In the genomic region with DNA sequence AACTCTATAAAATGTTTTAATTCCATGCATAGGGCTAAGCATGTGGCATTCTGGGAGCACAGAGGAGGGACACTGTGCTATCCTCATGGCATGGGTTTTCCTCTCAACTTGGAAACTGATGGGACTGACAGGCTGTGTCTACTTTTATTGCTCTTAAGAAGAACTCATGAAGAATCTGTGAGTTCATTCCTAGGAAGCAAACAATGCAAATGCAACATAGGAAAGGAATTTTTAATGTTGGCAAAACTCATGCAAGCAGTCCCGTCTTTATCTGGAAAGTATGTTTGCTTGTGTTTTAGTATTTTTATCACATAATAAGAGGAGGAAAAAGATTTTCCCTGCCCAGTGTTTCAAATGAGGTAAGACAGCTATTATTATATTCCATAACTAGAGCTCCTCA, we compare ENCODE assay signal across 22 cellular contexts.
"Had no signal": no experiment of that assay in that cellular context is flagged by ENCODE, and none has a peak within 500 bp of the region (broad histone marks: within the 10 kb centered on the region; RNA-seq: fewer than 3 reads in every experiment).

No MANE protein-coding gene starts in this region.

- DNase-seq: IMR-90, Karpas-422, KG1, MG63, NCI-H1092, NCI-H1105 treated with DMSO at 0.1 percent for 48 hours, NCI-H1417 treated with DMSO at 0.1 percent for 48 hours, NCI-H187, NCI-H2029, NCI-H2081 treated with DMSO at 0.1 percent for 48 hours, NCI-H2171, NCI-H226, NCI-H446, NCI-H510A, NCI-H524 treated with DMSO at 0.1 percent for 48 hours, NCI-H69, NCI-H774, SHP77, SK-N-SH, SW 1271 had no signal

- H3K27ac ChIP-seq: RWPE1 had no signal

- H3K4me3 ChIP-seq: MG63 had no signal

- ATAC-seq: HepG2 had no signal

- H3K9ac ChIP-seq: SK-N-SH had no signal

- H3K36me3 ChIP-seq: MG63 had no signal

- H3K4me2 ChIP-seq: SK-N-SH had no signal

- H3K9me3 ChIP-seq: MG63, SK-N-SH had no signal
